ENCODE assay signal across 8 cellular contexts in the genomic region with DNA sequence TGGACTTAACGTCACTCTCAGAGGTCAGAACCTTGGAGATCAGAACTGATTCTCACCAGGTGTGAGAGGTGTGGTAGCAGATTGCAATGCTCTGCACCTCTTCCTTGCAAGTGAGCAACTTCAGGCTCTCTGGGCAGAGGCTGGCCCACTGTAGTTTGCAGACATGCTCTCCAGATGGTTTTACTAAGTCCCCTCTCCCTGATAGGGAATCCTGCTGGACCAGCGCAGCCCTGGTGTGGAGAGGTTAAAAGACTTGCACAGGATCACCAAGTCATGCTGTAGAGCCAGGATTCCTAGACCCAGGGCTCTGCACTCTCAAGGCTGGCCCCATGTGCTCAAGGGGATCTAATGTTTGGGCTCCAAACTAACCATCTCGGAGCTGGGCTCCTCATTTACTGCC.
"Had no signal": no experiment of that assay in that cellular context is flagged by ENCODE, and none has a peak within 500 bp of the region (broad histone marks: within the 10 kb centered on the region; RNA-seq: fewer than 3 reads in every experiment).

No MANE protein-coding gene starts in this region.

- DNase-seq: esophagus squamous epithelium; foreskin fibroblast; mucosa of descending colon; stimulated activated CD4-positive, alpha-beta T cell treated with anti-CD3 and anti-CD28 coated beads, Interleukin-2, amount 100 ng/mL, for 48 hours; T-helper 9 cell had no signal

- H3K4me1 Mint-ChIP-seq: neural crest cell had no signal

- H3K27ac ChIP-seq: cardiac muscle cell, esophagus squamous epithelium had no signal

- H3K4me3 ChIP-seq: cardiac muscle cell, esophagus squamous epithelium, mucosa of descending colon had no signal

- H3K27me3 ChIP-seq: cardiac muscle cell, esophagus squamous epithelium had no signal

- H3K9me3 Mint-ChIP-seq: activated T-helper 2 cell treated with anti-CD3 and anti-CD28 coated beads, Interferon-gamma antibody, Interleukin-2, Interleukin-4, amounts not matched to agents 10 μg/mL and 5 μg/mL and 100 μg/mL, durations not matched to agents 14 hours and 24 hours and 36 hours; neural crest cell had no signal

- H3K9me3 ChIP-seq: esophagus squamous epithelium, mucosa of descending colon had no signal

- H3K27ac Mint-ChIP-seq: activated T-helper 2 cell treated with anti-CD3 and anti-CD28 coated beads, Interferon-gamma antibody, Interleukin-2, Interleukin-4, amounts not matched to agents 10 μg/mL and 5 μg/mL and 100 μg/mL, durations not matched to agents 14 hours and 24 hours and 36 hours had no signal

- H3K4me3 Mint-ChIP-seq: neural crest cell had no signal

- ATAC-seq: mucosa of descending colon had no signal

- H3K4me1 ChIP-seq: esophagus squamous epithelium had no signal
